In genomic region chr20:4064118-4064962, GRCh38 we compare ENCODE assay signal across 1 cellular context.
A peak's percentile ranks its signal among the peaks of the same experiment; 100 is the strongest.
TF ChIP-seq lines count a peak whose summit lies in the region.

No MANE protein-coding gene starts in this region.

TF ChIP-seq in HEK293, 187 proteins besides CTCF, POLR2A, EP300 and RAD21 (continued from another document):
- TF ChIP-seq ZNF214 (tag by site-specific recombination; IDR thresholded peaks at IDR 0.05; ENCODE audit: borderline replicate concordance): no peak
- TF ChIP-seq PATZ1 (tag by site-specific recombination; IDR thresholded peaks at IDR 0.05): no peak
- TF ChIP-seq ZNF341 (tag by site-specific recombination; IDR thresholded peaks at IDR 0.05; ENCODE audit: low read depth): peak; percentile 79
- no peak for TF ChIP-seq ZEB2 (tag by site-specific recombination; IDR thresholded peaks at IDR 0.05)
- TF ChIP-seq KLF16 (tag by site-specific recombination; IDR thresholded peaks at IDR 0.05): no peak
- peak; percentile 63 for TF ChIP-seq ZBTB20 (tag by site-specific recombination; IDR thresholded peaks at IDR 0.05)
- TF ChIP-seq ZNF138 (tag by site-specific recombination; IDR thresholded peaks at IDR 0.05; ENCODE audit: borderline replicate concordance): no peak
- TF ChIP-seq ZNF692 (tag by site-specific recombination; IDR thresholded peaks at IDR 0.05): peak; percentile 65
- no peak for TF ChIP-seq PRDM10 (tag by site-specific recombination; IDR thresholded peaks at IDR 0.05)
- no peak for TF ChIP-seq ZNF843 (tag by site-specific recombination; IDR thresholded peaks at IDR 0.05)
- no peak for TF ChIP-seq ZNF621 (tag by site-specific recombination; IDR thresholded peaks at IDR 0.05)
- no peak for TF ChIP-seq IKZF3 (tag by site-specific recombination; IDR thresholded peaks at IDR 0.05)
- TF ChIP-seq GLI4 (tag by site-specific recombination; IDR thresholded peaks at IDR 0.05): no peak
